7 cellular contexts compared by ENCODE assay signal in genomic region chr3:64150527-64151238, GRCh38.
DNase-seq lines count a peak whose midpoint lies in the region; ATAC-seq and TF ChIP-seq lines count a peak whose summit lies in the region.

No MANE protein-coding gene starts in this region.

- no peaks in the 10 kb centered on the region for H3K9me2 ChIP-seq in OCI-LY7 (ENCODE audit: insufficient read depth, low read length)

- H2AFZ ChIP-seq in OCI-LY7 (ENCODE audit: low read length) = no peak overlapping the region

- no peaks in the 10 kb centered on the region for H3K79me2 ChIP-seq in OCI-LY7 (ENCODE audit: insufficient read depth, low read depth, low read length)

- H3K36me3 ChIP-seq in lung (ENCODE audit: control insufficient read depth in 2 of 2, insufficient read depth in 2 of 2, low read length in 2 of 2) (peaks cover 3 to 16% of the 10 kb centered on the region in 2 donors), upper lobe of right lung (peaks cover 19% of the 10 kb centered on the region), OCI-LY7 (ENCODE audit: insufficient read depth, low read length) (no peaks in the 10 kb centered on the region)

- H3K4me2 ChIP-seq in OCI-LY7 (ENCODE audit: low read length) = no peak overlapping the region

- no peak overlapping the region for H3K4me3 ChIP-seq in lung
- no peak overlapping the region for H3K4me3 ChIP-seq in upper lobe of right lung
- H3K4me3 ChIP-seq in OCI-LY7 (ENCODE audit: low read depth, low read length, poor library complexity, severe bottlenecking) = no peak overlapping the region

- POLR2A ChIA-PET in OCI-LY7 (lab: Charles Lee) = interaction anchor here (0.7 to 1.3 kb wide), 2 partner anchors 19 to 20 kb away, joined by 3 to 7 read pairs; no protein-coding TSS in a partner anchor

- no peak for TF ChIP-seq CTCF in lung (IDR thresholded peaks at IDR 0.05; ENCODE audit: control extremely low read depth, extremely low read depth)
- TF ChIP-seq CTCF in upper lobe of right lung (IDR thresholded peaks at IDR 0.05) = no peak
- no peak for TF ChIP-seq CTCF in OCI-LY7 (conservative IDR thresholded peaks at IDR 0.05; ENCODE audit: low read length)

- H3K9me3 ChIP-seq in lung (ENCODE audit: control insufficient read depth in 2 of 2, insufficient read depth in 1 of 2, low read length in 1 of 2) = peaks cover 0 to 1% of the 10 kb centered on the region in 2 donors
- no peaks in the 10 kb centered on the region for H3K9me3 ChIP-seq in upper lobe of right lung
- H3K9me3 ChIP-seq in OCI-LY7 (ENCODE audit: low read length) = no peaks in the 10 kb centered on the region

- ATAC-seq in lung (ENCODE audit: insufficient read depth, low FRiP score) = peak; percentile 76
- ATAC-seq in upper lobe of right lung = peak; percentile 94

- peaks cover 8 to 17% of the 10 kb centered on the region in 2 donors for H3K4me1 ChIP-seq in lung (ENCODE audit: control insufficient read depth in 2 of 2, insufficient read depth in 2 of 2, low read length in 2 of 2)
- peaks cover 11% of the 10 kb centered on the region for H3K4me1 ChIP-seq in upper lobe of right lung
- H3K4me1 ChIP-seq in OCI-LY7 (ENCODE audit: insufficient read depth, low read length, poor library complexity, severe bottlenecking) = no peaks in the 10 kb centered on the region

- BruUV-seq in OCI-LY7 (replicated peaks; lab: Mats Ljungman, UMichigan) = no TSS peak

- CTCF ChIA-PET in OCI-LY7 (lab: Charles Lee; ENCODE audit: unreplicated experiment) = no interaction called here

- intact Hi-C loops in upper lobe of right lung (cut with DNase I) = no loop called here
- intact Hi-C loops in OCI-LY7 (cut with micrococcal nuclease; ENCODE audit: unreplicated experiment) = no loop called here

- peak; percentile 80 for DNase-seq in NCI-H146 (lab: John Stamatoyannopoulos, UW)
- peak; percentile 85 for DNase-seq in brain pericyte (ENCODE audit: low read depth, low spot score)
- DNase-seq in lung (ENCODE audit: low spot score) = peak; percentile 68
- peak; percentile 81 for DNase-seq in upper lobe of right lung
- no peak for DNase-seq in NOMO-1 treated with DMSO at 0.1 percent for 48 hours (lab: John Stamatoyannopoulos, UW; ENCODE audit: unreplicated experiment)
- DNase-seq in islet precursor cell = no peak
- no peak for DNase-seq in OCI-LY7 (ENCODE audit: low spot score)

- WGBS in lung, 2 donors = 44 to 62% methylated on average over 13 of the region's 13 CpGs

- no peaks in the 10 kb centered on the region for H4K20me1 ChIP-seq in OCI-LY7 (ENCODE audit: insufficient read depth, low read length)

- H3K27me3 ChIP-seq in lung (ENCODE audit: control insufficient read depth, insufficient read depth) = no peaks in the 10 kb centered on the region
- H3K27me3 ChIP-seq in upper lobe of right lung = no peaks in the 10 kb centered on the region

- H3K27ac ChIP-seq in lung (ENCODE audit: low read depth in 1 of 2, low read length in 1 of 2) (peak overlapping the region; percentile 7 to 78), upper lobe of right lung (peak overlapping the region; percentile 80), OCI-LY7 (ENCODE audit: low read depth, low read length, poor library complexity, severe bottlenecking) (no peak overlapping the region)

Comparison
In these comparisons a context has a peak if more than half of its experiments do, and no peak if none do; other contexts are left out.
1. DNase-seq: peak in NCI-H146 (single experiment), brain pericyte (single experiment), lung (single experiment) and upper lobe of right lung (single experiment); none in NOMO-1 treated with DMSO at 0.1 percent for 48 hours (single experiment), islet precursor cell (single experiment) and OCI-LY7 (single experiment).